ENCODE assay signal across 21 cellular contexts in the genomic region with DNA sequence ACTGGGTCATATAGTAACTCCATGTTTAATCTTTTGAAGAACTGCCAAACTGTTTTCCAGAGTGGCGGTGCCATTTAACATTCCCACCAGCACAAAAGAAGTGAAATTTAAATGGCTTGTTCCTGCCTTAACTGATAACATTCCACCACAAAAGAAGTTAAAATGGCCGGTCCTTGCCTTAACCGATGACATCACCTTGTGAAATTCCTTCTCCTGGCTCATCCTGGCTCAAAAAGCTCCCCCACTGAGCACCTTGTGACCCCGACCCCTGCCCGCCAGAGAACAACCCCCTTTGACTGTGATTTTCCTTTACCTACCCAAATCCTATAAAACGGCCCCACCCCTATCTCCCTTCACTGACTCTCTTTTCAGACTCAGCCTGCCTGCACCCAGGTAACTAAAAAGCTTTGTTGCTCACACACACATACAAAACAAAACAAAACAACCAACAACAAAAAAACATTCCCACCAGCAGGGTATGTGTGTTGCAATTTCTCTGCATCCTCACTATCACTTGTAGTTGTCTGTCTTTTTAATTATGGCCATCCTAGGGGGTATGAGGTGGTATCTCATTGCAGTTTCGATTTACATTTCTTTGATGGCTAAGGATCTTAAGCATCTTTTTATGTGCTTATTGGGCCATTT.
"Had no signal": no experiment of that assay in that cellular context is flagged by ENCODE, and none has a peak within 500 bp of the region (broad histone marks: within the 10 kb centered on the region; RNA-seq: fewer than 3 reads in every experiment).

No MANE protein-coding gene starts in this region.

- H3K4me3 ChIP-seq: esophagus muscularis mucosa, lower lobe of right lung, ovary, psoas muscle, right atrium auricular region, upper lobe of right lung had no signal

- H3K9me3 ChIP-seq: esophagus muscularis mucosa, lower lobe of right lung, ovary, psoas muscle, upper lobe of right lung had no signal

- H3K27me3 Mint-ChIP-seq: activated naive CD4-positive, alpha-beta T cell treated with anti-CD3 and anti-CD28 coated beads, Interleukin-2, amount 50 U/mL, for 24 hours had no signal

- H3K36me3 ChIP-seq: brain microvascular endothelial cell, esophagus muscularis mucosa, lower lobe of right lung, ovary, right atrium auricular region, upper lobe of right lung had no signal

- H3K36me3 Mint-ChIP-seq: activated naive CD4-positive, alpha-beta T cell treated with anti-CD3 and anti-CD28 coated beads, Interleukin-2, amount 50 U/mL, for 24 hours; naive thymus-derived CD8-positive, alpha-beta T cell had no signal

- H3K27ac ChIP-seq: brain microvascular endothelial cell, esophagus muscularis mucosa, lower lobe of right lung, ovary, psoas muscle, right atrium auricular region, upper lobe of right lung had no signal

- H3K4me3 Mint-ChIP-seq: activated naive CD4-positive, alpha-beta T cell treated with anti-CD3 and anti-CD28 coated beads, Interleukin-2, amount 50 U/mL, for 24 hours; naive thymus-derived CD8-positive, alpha-beta T cell had no signal

- H3K4me1 ChIP-seq: esophagus muscularis mucosa, lower lobe of right lung, psoas muscle, right atrium auricular region, upper lobe of right lung had no signal

- ATAC-seq: left lobe of liver; lower lobe of right lung; naive thymus-derived CD8-positive, alpha-beta T cell; psoas muscle; upper lobe of right lung had no signal

- H3K27me3 ChIP-seq: ovary, right atrium auricular region, upper lobe of right lung had no signal

- H3K9me3 Mint-ChIP-seq: activated naive CD4-positive, alpha-beta T cell treated with anti-CD3 and anti-CD28 coated beads, Interleukin-2, amount 50 U/mL, for 24 hours; naive thymus-derived CD8-positive, alpha-beta T cell had no signal

- DNase-seq: activated gamma-delta T cell treated with Interleukin-2 at 50 U/mL for 16 hours; activated T-cell treated with anti-CD3 and anti-CD28 coated beads, Interleukin-2, amount 50 U/mL, for 1 hour; anterior cingulate cortex; brain microvascular endothelial cell; central memory CD4-positive, alpha-beta T cell; effector memory CD4-positive, alpha-beta T cell; hippocampal formation; kidney; lower lobe of right lung; naive thymus-derived CD8-positive, alpha-beta T cell; ovary; psoas muscle; stimulated activated CD4-positive, alpha-beta T cell treated with anti-CD3 and anti-CD28 coated beads, Interleukin-4, amount 100 ng/mL, for 24 hours; stimulated activated naive CD4-positive, alpha-beta T cell treated with Interleukin-2 at 50 U/mL for 16 hours; T-helper 1 cell; T-helper 9 cell; upper lobe of right lung had no signal

- H3K27ac Mint-ChIP-seq: activated naive CD4-positive, alpha-beta T cell treated with anti-CD3 and anti-CD28 coated beads, Interleukin-2, amount 50 U/mL, for 24 hours had no signal
